Comparison of ENCODE assay signal across 28 cellular contexts in genomic region chr12:90020436-90020835, GRCh38.
"Had no signal": no experiment of that assay in that cellular context is flagged by ENCODE, and none has a peak within 500 bp of the region (broad histone marks: within the 10 kb centered on the region; RNA-seq: fewer than 3 reads in every experiment).

No MANE protein-coding gene starts in this region.

- FAIRE-seq: RCC 7860 had no signal

- H3K9ac ChIP-seq: SK-N-SH had no signal

- H3K4me2 ChIP-seq: PC-9, SK-N-SH had no signal

- H3K9me3 ChIP-seq: MG63, SJSA1, SK-N-SH had no signal

- H3K36me3 ChIP-seq: MG63, SJSA1 had no signal

- H3K27me3 ChIP-seq: MG63, SJSA1 had no signal

- H3K4me3 ChIP-seq: MG63, PC-9, SJSA1 had no signal

- DNase-seq: Kasumi-1, MG63, NCI-H1048, NCI-H1092 treated with DMSO at 0.1 percent for 48 hours, NCI-H1105 treated with DMSO at 0.1 percent for 48 hours, NCI-H1436, NCI-H146, NCI-H1694, NCI-H187, NCI-H1930, NCI-H2029 treated with DMSO at 0.1 percent for 48 hours, NCI-H2081 treated with DMSO at 0.1 percent for 48 hours, NCI-H2171 treated with DMSO at 0.1 percent for 48 hours, NCI-H2227 treated with DMSO at 0.1 percent for 48 hours, NCI-H345, NCI-H446, NCI-H510A treated with DMSO at 0.1 percent for 48 hours, NCI-H524 treated with DMSO at 0.1 percent for 48 hours, NCI-H774, PC-9, SHP77 treated with DMSO at 0.1 percent for 48 hours, SK-N-SH, SW 1271 had no signal

- H2AFZ ChIP-seq: PC-9 had no signal

- ATAC-seq: Panc1, Right ventricle myocardium inferior had no signal

- H3K27ac ChIP-seq: PC-9, RWPE1, SJSA1 had no signal
